Comparison of ENCODE assay signal across 8 cellular contexts in the genomic region with DNA sequence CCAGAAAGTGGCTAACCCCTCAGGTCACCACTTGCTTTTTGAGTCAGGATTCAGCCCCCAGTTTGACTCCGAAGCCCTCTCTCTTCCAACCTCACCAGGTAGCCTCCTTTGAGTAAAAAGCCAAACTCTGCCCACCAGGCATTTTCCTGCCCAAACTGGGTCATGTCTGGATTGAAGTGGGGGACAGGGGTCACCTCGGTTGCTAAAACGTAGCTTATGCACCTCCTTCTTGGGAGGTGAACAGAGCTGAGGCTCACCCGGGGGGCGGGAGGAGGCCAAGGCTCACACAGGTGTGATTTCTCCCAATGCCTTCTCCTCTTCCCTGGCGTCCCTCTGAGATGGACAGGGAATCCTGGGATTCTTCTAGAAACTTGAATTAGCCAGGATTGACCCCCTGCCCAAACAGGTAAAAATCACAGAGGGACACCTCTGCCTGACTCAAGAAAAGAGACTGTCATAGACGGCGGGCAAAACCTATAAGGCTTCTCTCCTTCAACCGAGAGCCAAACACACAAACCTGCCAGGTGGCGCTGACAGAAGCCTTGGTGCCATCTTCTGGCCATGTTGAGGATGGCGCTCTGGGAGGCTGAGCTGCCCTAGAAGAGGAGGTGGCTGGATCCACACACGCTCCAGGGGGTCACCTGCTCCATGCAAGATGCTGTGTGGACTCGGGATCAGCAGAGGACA.
DNase-seq lines count a peak whose midpoint lies in the region; ATAC-seq and TF ChIP-seq lines count a peak whose summit lies in the region.

No MANE protein-coding gene starts in this region.

- H3K4me3 ChIP-seq in retinal pigment epithelial cell (ENCODE audit: low read length), result no peak overlapping the region

- peak; percentile 76 for TF ChIP-seq CTCF in retinal pigment epithelial cell (conservative IDR thresholded peaks at IDR 0.05; ENCODE audit: low read depth, low read length)

- ATAC-seq in HG02885 (IDR thresholded peaks at IDR 0.05; ENCODE audit: poor library complexity, unreplicated experiment), result peak; percentile 73
- no peak for ATAC-seq in GM19455 (IDR thresholded peaks at IDR 0.05; ENCODE audit: unreplicated experiment)

- DNase-seq in activated effector memory CD4-positive, alpha-beta T cell treated with anti-CD3 and anti-CD28 coated beads, Interleukin-2, amount 50 U/mL, for 16 hours, result peak; percentile 74
- no peak for DNase-seq in activated effector memory CD4-positive, alpha-beta T cell treated with Interleukin-2 at 50 U/mL for 16 hours
- DNase-seq in NCI-H748 (lab: John Stamatoyannopoulos, UW; ENCODE audit: unreplicated experiment) (peak; percentile 59), activated T-cell treated with anti-CD3 and anti-CD28 coated beads for 4 hours (peak; percentile 12), germinal center (ENCODE audit: low spot score) (peak; percentile 47), retinal pigment epithelial cell (ENCODE audit: low read depth) (no peak)

Comparison
In these comparisons a context has a peak if more than half of its experiments do, and no peak if none do; other contexts are left out.
1. DNase-seq: peak in activated effector memory CD4-positive, alpha-beta T cell treated with anti-CD3 and anti-CD28 coated beads, Interleukin-2, amount 50 U/mL, for 16 hours (single experiment), NCI-H748 (single experiment), activated T-cell treated with anti-CD3 and anti-CD28 coated beads for 4 hours (single experiment) and germinal center (single experiment); none in activated effector memory CD4-positive, alpha-beta T cell treated with Interleukin-2 at 50 U/mL for 16 hours (single experiment) and retinal pigment epithelial cell (single experiment).